In genomic region chr1:12527564-12527963, GRCh38 we compare ENCODE assay signal across 1 cellular context.
TF ChIP-seq lines count a peak whose summit lies in the region.

No MANE protein-coding gene starts in this region.

TF ChIP-seq in K562, 482 proteins besides CTCF, POLR2A, EP300 and RAD21 (continued from another document):
- TF ChIP-seq JUN (IDR thresholded peaks at IDR 0.05; ENCODE audit: borderline replicate concordance, low read depth, low read length): no peak
- TF ChIP-seq JUN (CRISPR knock-in tag; IDR thresholded peaks at IDR 0.05; ENCODE audit: borderline replicate concordance): no peak
- TF ChIP-seq RBFOX2 (IDR thresholded peaks at IDR 0.05; ENCODE audit: low read depth, low read length): peak; percentile 7; the same call in 1 of the 2 replicates
- TF ChIP-seq POLR2G (IDR thresholded peaks at IDR 0.05; ENCODE audit: low read depth, low read length): peak; percentile 50
- TF ChIP-seq USF1 (CRISPR knock-in tag; IDR thresholded peaks at IDR 0.05): peak; percentile 5; the same call in 1 of the 2 replicates
- peak; percentile 26 for TF ChIP-seq FIP1L1 (IDR thresholded peaks at IDR 0.05; ENCODE audit: low read depth, low read length, poor library complexity, severe bottlenecking)
- no peak for TF ChIP-seq EP400 (IDR thresholded peaks at IDR 0.05)
